In the genomic region with DNA sequence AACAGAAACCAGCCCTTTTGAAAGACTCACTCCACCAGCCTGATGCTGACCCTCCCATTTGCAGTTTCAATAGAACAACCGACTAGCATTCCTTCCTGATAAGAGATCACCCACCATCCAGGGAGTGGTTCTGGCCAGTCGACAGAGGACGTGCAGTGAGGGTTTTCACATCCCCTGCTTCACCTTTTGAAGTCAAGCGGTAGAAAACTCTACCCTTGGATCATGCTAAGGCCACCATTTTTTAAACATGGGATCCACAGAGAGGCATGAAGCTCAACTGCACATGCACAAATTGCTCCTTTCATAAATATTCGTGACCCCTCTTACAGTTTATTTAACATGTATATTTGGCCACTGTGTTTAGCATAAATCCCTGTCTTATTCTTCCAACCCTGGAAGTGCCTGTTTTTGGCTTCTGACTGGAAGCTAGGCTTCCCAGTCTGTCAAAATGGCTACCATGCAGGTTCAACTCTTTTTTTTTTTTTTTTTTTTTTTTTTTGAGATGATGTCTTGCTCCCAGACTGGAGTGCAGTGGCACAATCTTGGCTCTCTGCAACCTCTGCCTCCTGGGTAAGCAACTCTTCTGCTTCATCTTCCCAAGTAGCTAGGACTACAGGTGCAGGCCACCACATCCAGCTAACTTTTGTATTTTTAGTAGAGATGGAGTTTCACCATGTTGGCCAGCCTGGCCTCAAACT, we compare ENCODE assay signal across 10 cellular contexts. TPM values are rescaled to one million over a fixed set of nuclear protein-coding genes. Genes with fewer than 3 reads are reported as not detected.
A peak's percentile ranks its signal among the peaks of the same experiment; 100 is the strongest.
DNase-seq lines count a peak whose midpoint lies in the region; ATAC-seq and TF ChIP-seq lines count a peak whose summit lies in the region.
"Had no signal": no experiment of that assay in that cellular context is flagged by ENCODE, and none has a peak within 500 bp of the region (broad histone marks: within the 10 kb centered on the region; RNA-seq: fewer than 3 reads in every experiment).

No MANE protein-coding gene starts in this region.

- H2AK5ac ChIP-seq in neuronal stem cell (ENCODE audit: low read depth, low read length): no peak overlapping the region

- peaks cover 41% of the 10 kb centered on the region for H3K79me2 ChIP-seq in DND-41 (ENCODE audit: insufficient read depth, low read length)

- in situ Hi-C loops in G401 (cut with HindIII; ENCODE audit: low sequenced_read_pairs): no loop called here

- H3K27me3 ChIP-seq in DND-41 (ENCODE audit: insufficient read depth, low read length, poor library complexity) (no peaks in the 10 kb centered on the region), MG63 (no peaks in the 10 kb centered on the region), dorsolateral prefrontal cortex (no peaks in the 10 kb centered on the region), neuronal stem cell (ENCODE audit: control insufficient read depth in 3 of 3, insufficient read depth in 3 of 3, low read depth in 1 of 3, low read length in 3 of 3) (no peaks in the 10 kb centered on the region)
- H3K27me3 ChIP-seq: vagina had no signal

- no peak overlapping the region for H2BK5ac ChIP-seq in neuronal stem cell (ENCODE audit: low read length)

- H3K9ac ChIP-seq in DND-41 (ENCODE audit: low read depth, low read length) (peak overlapping the region; percentile 95), neuronal stem cell (ENCODE audit: low read depth, low read length, poor library complexity) (no peak overlapping the region)

- H4K20me1 ChIP-seq in DND-41 (ENCODE audit: insufficient read depth, low read length): peaks cover 3% of the 10 kb centered on the region; the same call in 1 of the 2 replicates

- no peak overlapping the region for H4K91ac ChIP-seq in neuronal stem cell (ENCODE audit: low read depth, low read length, poor library complexity)

- H3K9me3 ChIP-seq in DND-41 (ENCODE audit: insufficient read depth, low read length, severe bottlenecking) (no peaks in the 10 kb centered on the region), MG63 (no peaks in the 10 kb centered on the region), neuronal stem cell (replicated peaks in 1 of 2; ENCODE audit: control insufficient read depth in 2 of 2, insufficient read depth in 1 of 2, low read depth in 1 of 2, low read length in 2 of 2) (no peaks in the 10 kb centered on the region)
- H3K9me3 ChIP-seq: vagina had no signal

- no peak overlapping the region for H3K4ac ChIP-seq in neuronal stem cell (ENCODE audit: low read length)

- intact Hi-C loops in dorsolateral prefrontal cortex (cut with DNase I): loop anchor here (2.0 to 10.0 kb wide), 3 partner anchors 35 to 63 kb away; a partner anchor contains a TSS

- no peak overlapping the region for H2BK15ac ChIP-seq in neuronal stem cell (ENCODE audit: low read length)

- peaks cover 25% of the 10 kb centered on the region for H3K36me3 ChIP-seq in DND-41 (ENCODE audit: insufficient read depth, low read length)
- peaks cover 20% of the 10 kb centered on the region for H3K36me3 ChIP-seq in MG63
- H3K36me3 ChIP-seq in neuronal stem cell (replicated peaks in 1 of 2; ENCODE audit: control insufficient read depth in 2 of 2, insufficient read depth in 2 of 2, low read length in 2 of 2): peaks cover 0 to 5% of the 10 kb centered on the region in 2 donors

- TF ChIP-seq CTCF in DND-41 (IDR thresholded peaks at IDR 0.05; ENCODE audit: borderline replicate concordance, extremely low read depth, low read length, poor library complexity, severe bottlenecking) (no peak), dorsolateral prefrontal cortex (IDR thresholded peaks at IDR 0.05 in 54 of 56, conservative IDR thresholded peaks at IDR 0.05 in 2 of 56; ENCODE audit: low read depth in 1 of 56, partially characterized antibody in 56 of 56) (no peak)

- H4K8ac ChIP-seq in neuronal stem cell (ENCODE audit: low read depth, low read length): no peak overlapping the region

- no peak for ATAC-seq in DND-41 (ENCODE audit: insufficient read depth, low read depth)
- no peak for ATAC-seq in GM18498 (IDR thresholded peaks at IDR 0.05; ENCODE audit: unreplicated experiment)

- H3K23ac ChIP-seq in neuronal stem cell (ENCODE audit: low read depth, low read length, poor library complexity): no peak overlapping the region

- peaks cover 34% of the 10 kb centered on the region for H3K4me1 ChIP-seq in DND-41 (ENCODE audit: insufficient read depth, low read length)
- no peaks in the 10 kb centered on the region for H3K4me1 ChIP-seq in neuronal stem cell (ENCODE audit: control insufficient read depth in 2 of 2, insufficient read depth in 1 of 2, low read depth in 1 of 2, low read length in 2 of 2)

- H3K79me1 ChIP-seq in neuronal stem cell (ENCODE audit: low read depth, low read length): peaks cover 1% of the 10 kb centered on the region

- H2AFZ ChIP-seq in DND-41 (ENCODE audit: low read depth, low read length): peak overlapping the region; percentile 88
- H2AFZ ChIP-seq in neuronal stem cell (ENCODE audit: low read length): peak overlapping the region; percentile 3

- H3K4me2 ChIP-seq in DND-41 (ENCODE audit: insufficient read depth, low read length) (peak overlapping the region; percentile 70), neuronal stem cell (ENCODE audit: insufficient read depth, low read length, poor library complexity, severe bottlenecking) (no peak overlapping the region)

- no CpG with 5 or more reads among the region's 5 CpGs for WGBS in neuronal stem cell (ENCODE audit: extremely low coverage in 2 of 2, insufficient read length in 2 of 2, insufficient replicate concordance in 1 of 2), 2 donors

- H2BK12ac ChIP-seq in neuronal stem cell (ENCODE audit: low read length): no peak overlapping the region

- no peak overlapping the region for H2BK120ac ChIP-seq in neuronal stem cell (ENCODE audit: low read depth, low read length)

- H3K14ac ChIP-seq in neuronal stem cell (ENCODE audit: low read length): no peak overlapping the region

- no peak for DNase-seq in DND-41
- no peak for DNase-seq in MG63
- DNase-seq in dorsolateral prefrontal cortex: no peak
- no peak for DNase-seq in neuronal stem cell (ENCODE audit: low spot score)
- DNase-seq in anterior cingulate cortex (lab: John Stamatoyannopoulos, UW): no peak
- no peak for DNase-seq in G401 (ENCODE audit: low spot score)
- no peak for DNase-seq in GM19240 (ENCODE audit: insufficient read length, low spot score)
- DNase-seq: retina had no signal

- peak overlapping the region; percentile 99 for H3K27ac ChIP-seq in DND-41 (ENCODE audit: low read length)
- peak overlapping the region in 6 of 59 donors; percentile 83 to 95 (median 91) for H3K27ac ChIP-seq in dorsolateral prefrontal cortex
- no peak overlapping the region for H3K27ac ChIP-seq in neuronal stem cell (replicated peaks; ENCODE audit: low read length)

- H3K18ac ChIP-seq in neuronal stem cell (ENCODE audit: low read length): no peak overlapping the region

- H3K4me3 ChIP-seq in DND-41 (ENCODE audit: low read depth in 1 of 2, low read length in 2 of 2): peak overlapping the region; percentile 94 to 95; a peak in 3 of 4 replicates
- H3K4me3 ChIP-seq in MG63: peak overlapping the region; percentile 66
- H3K4me3 ChIP-seq in dorsolateral prefrontal cortex: peak overlapping the region in 48 of 59 donors; percentile 58 to 97 (median 85)
- H3K4me3 ChIP-seq in neuronal stem cell (ENCODE audit: low read length in 2 of 2): no peak overlapping the region

RNA-seq across cellular contexts. Expression of a gene that starts 1.0 kb away (rescaled TPM):
- total RNA-seq in MG63 (2014; rRNA removed; shearing (Covaris generic); ENCODE audit: low replicate concordance): 31.3 and 101 TPM in 2 replicates
- 10 to 100 TPM; 25.3 to 57.4 (median 39.8) TPM for total RNA-seq in dorsolateral prefrontal cortex
- 29.3 TPM for polyA plus RNA-seq in neuronal stem cell (2013, experiment 1 of 2)
- polyA plus RNA-seq in neuronal stem cell (2013, experiment 2 of 2): 27.9 TPM
- total RNA-seq in G401 (2014; rRNA removed; shearing (Covaris generic)): 27.5 and 32.0 TPM in 2 replicates

RNA-seq across cellular contexts. Expression of a gene that starts 35.6 kb away (rescaled TPM):
- total RNA-seq in MG63 (2014; rRNA removed; shearing (Covaris generic); ENCODE audit: low replicate concordance): 18.4 and 33.9 TPM in 2 replicates
- 100 to 1,000 TPM; 112 to 213 (median 164) TPM for total RNA-seq in dorsolateral prefrontal cortex
- polyA plus RNA-seq in neuronal stem cell (2013, experiment 1 of 2): 210 TPM
- polyA plus RNA-seq in neuronal stem cell (2013, experiment 2 of 2): 225 TPM
- 35.4 and 60.6 TPM in 2 replicates for total RNA-seq in G401 (2014; rRNA removed; shearing (Covaris generic))

Comparison
In these comparisons a context has a peak if more than half of its experiments do, and no peak if none do; other contexts are left out.
1. H3K4me3 ChIP-seq: peak in DND-41 (2 of 2), MG63 (single experiment) and dorsolateral prefrontal cortex (48 of 59); none in neuronal stem cell (0 of 2).